13 cellular contexts compared by ENCODE assay signal in the genomic region with DNA sequence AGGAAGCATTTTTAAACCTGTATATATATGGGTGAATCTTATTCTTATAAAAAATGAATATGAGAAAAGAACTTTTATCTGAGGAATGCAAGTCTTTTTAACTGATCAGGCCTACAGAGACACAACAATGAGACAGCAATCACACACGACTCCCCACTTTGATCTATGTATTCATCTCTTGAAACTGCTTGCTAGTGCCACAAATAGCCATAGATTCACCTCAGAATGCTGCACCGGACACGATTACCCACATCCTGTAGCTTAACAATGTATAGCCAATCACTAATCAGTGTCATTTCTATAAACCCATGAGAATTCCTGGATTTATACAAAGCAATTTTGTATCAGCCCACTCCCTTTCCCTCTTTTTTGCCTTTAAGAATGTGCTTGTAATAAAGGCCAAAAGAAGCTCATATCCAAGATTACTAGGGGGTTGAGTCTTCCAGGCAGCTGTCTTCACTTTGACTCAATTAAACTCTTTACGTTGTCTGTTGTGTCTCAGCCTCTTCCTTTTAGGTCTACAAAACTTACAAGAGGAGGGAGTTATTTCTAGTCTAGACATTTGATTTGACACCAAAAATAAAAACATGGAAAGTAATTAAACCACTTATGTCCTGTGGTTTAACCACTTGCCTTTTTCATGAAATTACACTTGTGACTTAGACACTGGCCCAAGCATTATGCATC.
A peak's percentile ranks its signal among the peaks of the same experiment; 100 is the strongest.
DNase-seq lines count a peak whose midpoint lies in the region; ATAC-seq, FAIRE-seq and TF ChIP-seq lines count a peak whose summit lies in the region.
"Had no signal": no experiment of that assay in that cellular context is flagged by ENCODE, and none has a peak within 500 bp of the region (broad histone marks: within the 10 kb centered on the region; RNA-seq: fewer than 3 reads in every experiment).

No MANE protein-coding gene starts in this region.

- no peaks in the 10 kb centered on the region for H3K79me2 ChIP-seq in GM12878 (ENCODE audit: control insufficient read depth, insufficient read depth, low read length)

- BruUV-seq in GM12878 (replicated peaks; lab: Mats Ljungman, UMichigan): no TSS peak

- in situ Hi-C loops in GM13977 (cut with MboI; ENCODE audit: low pct_unique_long_range_greater_than_20kb, low sequenced_read_pairs, unreplicated experiment) (no loop called here), GM12878 (cut with MboI) (loop anchor here (5.0 kb wide), 1 partner anchor 432 kb away; no protein-coding TSS in a partner anchor)

- no peaks in the 10 kb centered on the region for H3K9me3 ChIP-seq in GM12878 (replicated peaks; ENCODE audit: control insufficient read depth, insufficient read depth, low read length)
- H3K9me3 ChIP-seq in vagina: no peaks in the 10 kb centered on the region
- H3K9me3 ChIP-seq: spleen had no signal

- SMC1A ChIA-PET in GM12878 (lab: Charles Lee; ENCODE audit: uncharacterized antibody, unreplicated experiment): interaction anchor here (1.0 to 3.4 kb wide), 7 partner anchors 10 to 431 kb away, joined by 3 to 18 read pairs (median 6); no protein-coding TSS in a partner anchor

- no peak for FAIRE-seq in GM12878 (lab: Jason Lieb, UNC)
- no peak for FAIRE-seq in H54 (lab: Jason Lieb, UNC)
- FAIRE-seq: HTR-8/SVneo had no signal

- POLR2A ChIA-PET in GM12878 (lab: Charles Lee): interaction anchor here (0.8 kb wide), 1 partner anchor 89 kb away, joined by 4 read pairs; no protein-coding TSS in a partner anchor

- CTCF ChIA-PET in GM12878 (lab: Yijun Ruan, JAX): interaction anchor here (1.0 to 5.1 kb wide), 14 partner anchors 8 to 228 kb away, joined by 3 to 57 read pairs (median 5); a partner anchor contains a TSS

- TF ChIP-seq POLR2A in GM12878 (IDR thresholded peaks at IDR 0.05; ENCODE audit: low read depth, low read length) (no peak), vagina (IDR thresholded peaks at IDR 0.05) (no peak), H54 (IDR thresholded peaks at IDR 0.05; ENCODE audit: low read depth, low read length) (no peak)

- H3K27me3 ChIP-seq in GM12878 (replicated peaks in 1 of 2; ENCODE audit: control insufficient read depth in 2 of 2, insufficient read depth in 2 of 2, low read length in 1 of 2): no peaks in the 10 kb centered on the region
- H3K27me3 ChIP-seq in vagina: no peaks in the 10 kb centered on the region
- H3K27me3 ChIP-seq: spleen had no signal

- H4K20me1 ChIP-seq in GM12878 (ENCODE audit: control insufficient read depth, insufficient read depth): no peaks in the 10 kb centered on the region

- 0 out of 2 replicates have a peak, but pooled peaks have one; percentile 1 for TF ChIP-seq RAD21 in GM12878 (IDR thresholded peaks at IDR 0.05; ENCODE audit: insufficient read depth, low read depth, low read length)

- H3K27ac ChIP-seq in GM12878 (ENCODE audit: control insufficient read depth, insufficient read depth) (0 out of 2 replicates have a peak overlapping the region, but pooled peaks have one; percentile 1), vagina (no peak overlapping the region)
- H3K27ac ChIP-seq: spleen had no signal

- H3K4me3 ChIP-seq in GM12878 (no peak overlapping the region), vagina (no peak overlapping the region)
- H3K4me3 ChIP-seq: spleen had no signal

- TF ChIP-seq EP300 in GM12878 (IDR thresholded peaks at IDR 0.05; ENCODE audit: borderline replicate concordance in 1 of 2, control insufficient read depth in 1 of 2, low read depth in 2 of 2, low read length in 2 of 2): no peak

- 42% methylated on average over 4 of the region's 4 CpGs for WGBS in GM12878 (ENCODE audit: insufficient coverage, insufficient replicate concordance, low lambda C conversion rate, missing lambda C conversion rate)

- H2AFZ ChIP-seq in GM12878 (ENCODE audit: control insufficient read depth, low read depth, low read length): no peak overlapping the region

- H3K9ac ChIP-seq in GM12878 (ENCODE audit: control insufficient read depth, insufficient read depth, low read length): no peak overlapping the region

- TF ChIP-seq CTCF in GM13977 (IDR thresholded peaks at IDR 0.05; ENCODE audit: extremely low read depth, insufficient read depth, missing control alignments) (no peak), GM12878 (IDR thresholded peaks at IDR 0.05 in 2 of 3, conservative IDR thresholded peaks at IDR 0.05 in 1 of 3; ENCODE audit: control insufficient read depth in 2 of 3, extremely low read depth in 1 of 3, insufficient read depth in 1 of 3, low read depth in 3 of 3, low read length in 3 of 3) (no peak), vagina (IDR thresholded peaks at IDR 0.05) (no peak)

- ATAC-seq in GM19351 (IDR thresholded peaks at IDR 0.05; ENCODE audit: unreplicated experiment): peak; percentile 78
- peak; percentile 55 for ATAC-seq in HG02870 (IDR thresholded peaks at IDR 0.05; ENCODE audit: unreplicated experiment)
- peak; percentile 87 for ATAC-seq in GM12878
- ATAC-seq: naive thymus-derived CD8-positive, alpha-beta T cell; Panc1; stimulated activated memory B cell treated with anti-CD40 and anti-IgM and Interleukin-4, amounts not matched to agents 10 μg/mL and 1 μg/mL and 100 μg/mL, for 72 hours had no signal

- intact Hi-C loops in GM12878 (cut with micrococcal nuclease; ENCODE audit: unreplicated experiment) (no loop called here), vagina (cut with DNase I) (no loop called here)

- RAD21 ChIA-PET in GM12878 (lab: Charles Lee; ENCODE audit: unreplicated experiment): interaction anchor here (0.6 to 2.7 kb wide), 10 partner anchors 10 to 303 kb away, joined by 3 to 23 read pairs (median 4); no protein-coding TSS in a partner anchor

- DNase-seq in GM13977 (ENCODE audit: low spot score): peak; percentile 23
- DNase-seq in GM12878 (ENCODE audit: low read depth, low spot score): no peak
- DNase-seq in vagina (ENCODE audit: extremely low spot score in 2 of 2): no peak
- no peak for DNase-seq in H54 (ENCODE audit: insufficient read length, low spot score)
- DNase-seq in NCI-H1048 (lab: John Stamatoyannopoulos, UW): no peak
- DNase-seq: naive thymus-derived CD8-positive, alpha-beta T cell; NCI-H2081; spleen had no signal

- peaks cover 3% of the 10 kb centered on the region for H3K4me1 ChIP-seq in GM12878 (ENCODE audit: control insufficient read depth, insufficient read depth, low read length)
- no peaks in the 10 kb centered on the region for H3K4me1 ChIP-seq in vagina
- H3K4me1 ChIP-seq: spleen had no signal

- H3K36me3 ChIP-seq in GM12878 (ENCODE audit: control insufficient read depth in 2 of 2, insufficient read depth in 2 of 2, low read length in 1 of 2) (no peaks in the 10 kb centered on the region), vagina (no peaks in the 10 kb centered on the region)
- H3K36me3 ChIP-seq: spleen had no signal

- H3K4me2 ChIP-seq in GM12878 (ENCODE audit: control insufficient read depth, insufficient read depth): no peak overlapping the region

TF ChIP-seq in GM12878, 131 proteins besides CTCF, POLR2A, EP300 and RAD21 (continues in another document):
- no peak for TF ChIP-seq ZNF217 (IDR thresholded peaks at IDR 0.05)
- no peak for TF ChIP-seq ZBED1 (IDR thresholded peaks at IDR 0.05; ENCODE audit: borderline replicate concordance)
- peak; percentile 69 for TF ChIP-seq RUNX3 (IDR thresholded peaks at IDR 0.05; ENCODE audit: low read length)
- 0 out of 4 replicates have a peak, but pooled peaks of 1 of the 2 experiments have one; percentile 14 for TF ChIP-seq ETV6 (conservative IDR thresholded peaks at IDR 0.05 in 1 of 2, IDR thresholded peaks at IDR 0.05 in 1 of 2; ENCODE audit: borderline replicate concordance in 1 of 2, low read depth in 1 of 2)
- TF ChIP-seq TCF7 (IDR thresholded peaks at IDR 0.05; ENCODE audit: borderline replicate concordance): peak; percentile 75
- 0 out of 2 replicates have a peak, but pooled peaks have one; percentile 4 for TF ChIP-seq BCL11A (IDR thresholded peaks at IDR 0.05; ENCODE audit: low read depth, low read length)
- no peak for TF ChIP-seq CREB1 (IDR thresholded peaks at IDR 0.05; ENCODE audit: low read depth)
- TF ChIP-seq GABPA (IDR thresholded peaks at IDR 0.05; ENCODE audit: low read depth): peak; percentile 63
- TF ChIP-seq, protein P1, sequence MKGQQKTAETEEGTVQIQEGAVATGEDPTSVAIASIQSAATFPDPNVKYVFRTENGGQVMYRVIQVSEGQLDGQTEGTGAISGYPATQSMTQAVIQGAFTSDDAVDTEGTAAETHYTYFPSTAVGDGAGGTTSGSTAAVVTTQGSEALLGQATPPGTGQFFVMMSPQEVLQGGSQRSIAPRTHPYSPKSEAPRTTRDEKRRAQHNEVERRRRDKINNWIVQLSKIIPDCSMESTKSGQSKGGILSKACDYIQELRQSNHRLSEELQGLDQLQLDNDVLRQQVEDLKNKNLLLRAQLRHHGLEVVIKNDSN (IDR thresholded peaks at IDR 0.05; ENCODE audit: borderline replicate concordance, extremely low read length, insufficient read depth, low read depth, low read length): no peak
- TF ChIP-seq RELA (IDR thresholded peaks at IDR 0.05; ENCODE audit: borderline replicate concordance, partially characterized antibody): no peak
- TF ChIP-seq JUNB (IDR thresholded peaks at IDR 0.05): no peak
- TF ChIP-seq MEF2A (IDR thresholded peaks at IDR 0.05; ENCODE audit: insufficient read depth, low read depth, low read length): peak; percentile 81
- no peak for TF ChIP-seq CBX3 (IDR thresholded peaks at IDR 0.05; ENCODE audit: borderline replicate concordance, low read depth)
